1 cellular context compared by ENCODE assay signal in the genomic region with DNA sequence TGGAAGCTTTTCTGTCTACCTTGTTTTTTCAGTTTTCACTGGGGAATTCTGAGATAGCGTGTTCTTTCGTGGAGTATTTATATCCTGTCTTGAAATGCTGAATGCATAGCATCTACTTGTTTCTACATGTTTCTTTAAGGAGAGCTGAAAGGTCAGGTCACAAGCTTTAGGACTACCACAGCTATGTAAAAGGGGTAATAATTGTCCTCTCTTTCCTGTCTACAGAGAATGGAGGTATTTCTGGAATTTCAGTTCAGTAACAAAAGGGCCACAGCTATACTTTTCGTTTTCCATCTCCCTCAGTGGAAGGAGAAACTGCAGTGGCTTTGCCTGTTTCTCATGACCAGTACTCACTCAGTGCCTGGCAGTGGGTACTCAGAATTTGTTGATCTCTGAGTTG.
TF ChIP-seq lines count a peak whose summit lies in the region.

No MANE protein-coding gene starts in this region.

TF ChIP-seq in IMR-90, 13 proteins besides CTCF, POLR2A, EP300 and RAD21 (continued from another document):
- TF ChIP-seq, protein P1, sequence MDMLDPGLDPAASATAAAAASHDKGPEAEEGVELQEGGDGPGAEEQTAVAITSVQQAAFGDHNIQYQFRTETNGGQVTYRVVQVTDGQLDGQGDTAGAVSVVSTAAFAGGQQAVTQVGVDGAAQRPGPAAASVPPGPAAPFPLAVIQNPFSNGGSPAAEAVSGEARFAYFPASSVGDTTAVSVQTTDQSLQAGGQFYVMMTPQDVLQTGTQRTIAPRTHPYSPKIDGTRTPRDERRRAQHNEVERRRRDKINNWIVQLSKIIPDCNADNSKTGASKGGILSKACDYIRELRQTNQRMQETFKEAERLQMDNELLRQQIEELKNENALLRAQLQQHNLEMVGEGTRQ (IDR thresholded peaks at IDR 0.05; ENCODE audit: low read depth, low read length): no peak
- TF ChIP-seq CHD1 (IDR thresholded peaks at IDR 0.05; ENCODE audit: low read depth, low read length) (no peak), RCOR1 (IDR thresholded peaks at IDR 0.05; ENCODE audit: insufficient replicate concordance, low read length) (no peak), SMC3 (IDR thresholded peaks at IDR 0.05; ENCODE audit: low read depth, low read length) (no peak), NFE2L2 (IDR thresholded peaks at IDR 0.05; ENCODE audit: low read depth, low read length) (no peak), BHLHE40 (IDR thresholded peaks at IDR 0.05; ENCODE audit: low read depth, low read length) (no peak), RFX5 (IDR thresholded peaks at IDR 0.05; ENCODE audit: low read depth, low read length) (no peak), FOS (IDR thresholded peaks at IDR 0.05; ENCODE audit: low read depth, low read length) (no peak), CEBPB (IDR thresholded peaks at IDR 0.05; ENCODE audit: low read depth, low read length) (no peak)
- TF ChIP-seq, protein P2, sequence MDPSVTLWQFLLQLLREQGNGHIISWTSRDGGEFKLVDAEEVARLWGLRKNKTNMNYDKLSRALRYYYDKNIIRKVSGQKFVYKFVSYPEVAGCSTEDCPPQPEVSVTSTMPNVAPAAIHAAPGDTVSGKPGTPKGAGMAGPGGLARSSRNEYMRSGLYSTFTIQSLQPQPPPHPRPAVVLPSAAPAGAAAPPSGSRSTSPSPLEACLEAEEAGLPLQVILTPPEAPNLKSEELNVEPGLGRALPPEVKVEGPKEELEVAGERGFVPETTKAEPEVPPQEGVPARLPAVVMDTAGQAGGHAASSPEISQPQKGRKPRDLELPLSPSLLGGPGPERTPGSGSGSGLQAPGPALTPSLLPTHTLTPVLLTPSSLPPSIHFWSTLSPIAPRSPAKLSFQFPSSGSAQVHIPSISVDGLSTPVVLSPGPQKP (IDR thresholded peaks at IDR 0.05; ENCODE audit: borderline replicate concordance, low read depth, low read length): no peak
